14 cellular contexts compared by ENCODE assay signal in genomic region chr12:110307372-110307771, GRCh38. TPM values are rescaled to one million over a fixed set of nuclear protein-coding genes. Genes with fewer than 3 reads are reported as not detected.
DNase-seq lines count a peak whose midpoint lies in the region; TF ChIP-seq lines count a peak whose summit lies in the region.
"Had no signal": no experiment of that assay in that cellular context is flagged by ENCODE, and none has a peak within 500 bp of the region (broad histone marks: within the 10 kb centered on the region; RNA-seq: fewer than 3 reads in every experiment).

No MANE protein-coding gene starts in this region.

- H3K23ac ChIP-seq in trophoblast cell (ENCODE audit: low read length): no peak overlapping the region

- peaks cover 46% of the 10 kb centered on the region for H3K4me1 Mint-ChIP-seq in activated CD4-positive, alpha-beta T cell treated with anti-CD3 and anti-CD28 coated beads, Interleukin-2, amount 10 ng/mL, durations not matched to agents 24 days and 14 days
- peaks cover 24 to 33% (median 32%) of the 10 kb centered on the region in 3 donors for H3K4me1 Mint-ChIP-seq in IgD-negative memory B cell

- peak overlapping the region; percentile 43 for H3K27ac ChIP-seq in mammary epithelial cell (ENCODE audit: insufficient read depth, low read depth, low read length)
- no peak overlapping the region for H3K27ac ChIP-seq in trophoblast cell (ENCODE audit: low read depth, low read length)
- H3K27ac ChIP-seq in brain microvascular endothelial cell: no peak overlapping the region
- H3K27ac ChIP-seq in vagina: no peak overlapping the region
- H3K27ac ChIP-seq: adrenal gland, SJSA1 had no signal

- CTCF ChIA-PET in mammary epithelial cell (lab: Charles Lee; ENCODE audit: low non-redundant PET): no interaction called here

- TF ChIP-seq POLR2A in vagina (IDR thresholded peaks at IDR 0.05): no peak

- peaks cover 3% of the 10 kb centered on the region for H4K20me1 ChIP-seq in mammary epithelial cell (ENCODE audit: insufficient read depth, low read length)

- no peak overlapping the region for H3K14ac ChIP-seq in trophoblast cell (ENCODE audit: low read length)

- H3K9ac ChIP-seq in mammary epithelial cell (ENCODE audit: insufficient read depth, low read length) (no peak overlapping the region), trophoblast cell (ENCODE audit: low read length) (no peak overlapping the region)

- H3K27me3 ChIP-seq in mammary epithelial cell (ENCODE audit: insufficient read depth, low read length) (no peaks in the 10 kb centered on the region), trophoblast cell (ENCODE audit: insufficient read depth, low read length) (no peaks in the 10 kb centered on the region), brain microvascular endothelial cell (replicated peaks) (no peaks in the 10 kb centered on the region), vagina (no peaks in the 10 kb centered on the region)
- H3K27me3 ChIP-seq: adrenal gland, SJSA1 had no signal

- peak overlapping the region; percentile 4 for H3K4ac ChIP-seq in trophoblast cell (ENCODE audit: low read depth, low read length)

- no peak for DNase-seq in activated CD4-positive, alpha-beta T cell treated with anti-CD3 and anti-CD28 coated beads, Interleukin-2, amount 10 ng/mL, durations not matched to agents 24 days and 14 days
- DNase-seq in activated CD4-positive, alpha-beta T cell treated with anti-CD3 and anti-CD28 coated beads for 48 hours: no peak
- DNase-seq in mammary epithelial cell (no peak), trophoblast cell (peak in 1 of 2 donors; percentile 20), brain microvascular endothelial cell (no peak), vagina (ENCODE audit: extremely low spot score in 2 of 2) (no peak), globus pallidus (ENCODE audit: low spot score) (no peak)
- DNase-seq: 8988T; adrenal gland; CD8-positive, alpha-beta T cell; glutamatergic neuron; NCI-H446 had no signal

- H4K8ac ChIP-seq in trophoblast cell (ENCODE audit: low read depth, low read length): no peak overlapping the region

- H3K4me3 ChIP-seq in mammary epithelial cell (replicated peaks in 1 of 3; ENCODE audit: insufficient read depth in 1 of 3, low read depth in 2 of 3, low read length in 3 of 3) (no peak overlapping the region), trophoblast cell (ENCODE audit: low read depth, low read length) (no peak overlapping the region), brain microvascular endothelial cell (ENCODE audit: low read depth, low read length) (no peak overlapping the region), vagina (no peak overlapping the region)
- H3K4me3 ChIP-seq: adrenal gland, SJSA1 had no signal

- H3K9me3 Mint-ChIP-seq in activated CD4-positive, alpha-beta T cell treated with anti-CD3 and anti-CD28 coated beads, Interleukin-2, amount 10 ng/mL, durations not matched to agents 24 days and 14 days: no peaks in the 10 kb centered on the region
- no peaks in the 10 kb centered on the region for H3K9me3 Mint-ChIP-seq in IgD-negative memory B cell
- H3K9me3 Mint-ChIP-seq: CD8-positive, alpha-beta T cell had no signal

- H3K27me3 Mint-ChIP-seq in activated CD4-positive, alpha-beta T cell treated with anti-CD3 and anti-CD28 coated beads, Interleukin-2, amount 10 ng/mL, durations not matched to agents 24 days and 14 days: no peaks in the 10 kb centered on the region
- no peaks in the 10 kb centered on the region for H3K27me3 Mint-ChIP-seq in IgD-negative memory B cell

- no peak overlapping the region for H2BK120ac ChIP-seq in trophoblast cell (ENCODE audit: insufficient read depth, low read length, poor library complexity)

- no peaks in the 10 kb centered on the region for H3K9me3 ChIP-seq in mammary epithelial cell (replicated peaks; ENCODE audit: insufficient read depth, low read length)
- no peaks in the 10 kb centered on the region for H3K9me3 ChIP-seq in trophoblast cell (ENCODE audit: insufficient read depth, low read depth, low read length)
- H3K9me3 ChIP-seq in vagina: no peaks in the 10 kb centered on the region
- H3K9me3 ChIP-seq: adrenal gland, SJSA1 had no signal

- in situ Hi-C loops in mammary epithelial cell (cut with MboI; ENCODE audit: low sequenced_read_pairs in 2 of 2): no loop called here
- in situ Hi-C loops in brain microvascular endothelial cell (cut with HindIII; ENCODE audit: low pct_ligation_motif_present, low sequenced_read_pairs): no loop called here

- dilution Hi-C loops in mammary epithelial cell (cut with HindIII; ENCODE audit: low sequenced_read_pairs): no loop called here

- H3K79me2 ChIP-seq in mammary epithelial cell (ENCODE audit: insufficient read depth, low read length) (peaks cover 96% of the 10 kb centered on the region), trophoblast cell (ENCODE audit: control insufficient read depth, insufficient read depth, low read length, poor library complexity) (peaks cover 3% of the 10 kb centered on the region)

- H4K91ac ChIP-seq in trophoblast cell (ENCODE audit: low read depth, low read length): no peak overlapping the region

- WGBS in mammary epithelial cell (ENCODE audit: low coverage, missing lambda C conversion rate): 78% methylated on average over 3 of the region's 3 CpGs
- WGBS in trophoblast cell (ENCODE audit: extremely low coverage, insufficient coverage, insufficient read length): no CpG with 5 or more reads among the region's 3 CpGs

- H3K27ac Mint-ChIP-seq in activated CD4-positive, alpha-beta T cell treated with anti-CD3 and anti-CD28 coated beads, Interleukin-2, amount 10 ng/mL, durations not matched to agents 24 days and 14 days: peak overlapping the region; percentile 77
- peak overlapping the region; percentile 12 to 71 (median 31) for H3K27ac Mint-ChIP-seq in IgD-negative memory B cell

- no peaks in the 10 kb centered on the region for H3K79me1 ChIP-seq in trophoblast cell (ENCODE audit: low read length)

- H3K4me2 ChIP-seq in mammary epithelial cell (ENCODE audit: insufficient read depth, low read depth, low read length) (peak overlapping the region; percentile 10), trophoblast cell (ENCODE audit: low read length) (no peak overlapping the region)

- no peak for TF ChIP-seq CTCF in mammary epithelial cell (conservative IDR thresholded peaks at IDR 0.05 in 1 of 2, IDR thresholded peaks at IDR 0.05 in 1 of 2; ENCODE audit: extremely low read depth in 1 of 2, insufficient read depth in 1 of 2, low read depth in 1 of 2, low read length in 2 of 2)
- TF ChIP-seq CTCF in brain microvascular endothelial cell (IDR thresholded peaks at IDR 0.05; ENCODE audit: low read depth, low read length, missing control alignments): no peak
- TF ChIP-seq CTCF in vagina (IDR thresholded peaks at IDR 0.05): no peak

- peaks cover 39% of the 10 kb centered on the region for H3K36me3 Mint-ChIP-seq in activated CD4-positive, alpha-beta T cell treated with anti-CD3 and anti-CD28 coated beads, Interleukin-2, amount 10 ng/mL, durations not matched to agents 24 days and 14 days (ENCODE audit: low read depth)
- H3K36me3 Mint-ChIP-seq in IgD-negative memory B cell: peaks cover 7% of the 10 kb centered on the region

- H2AK5ac ChIP-seq in trophoblast cell (ENCODE audit: low read length): no peak overlapping the region

- no peak overlapping the region for H3K4me3 Mint-ChIP-seq in activated CD4-positive, alpha-beta T cell treated with anti-CD3 and anti-CD28 coated beads, Interleukin-2, amount 10 ng/mL, durations not matched to agents 24 days and 14 days
- H3K4me3 Mint-ChIP-seq in IgD-negative memory B cell: peak overlapping the region in 2 of 4 donors; percentile 2 to 66
- H3K4me3 Mint-ChIP-seq: CD8-positive, alpha-beta T cell had no signal

- no peak overlapping the region for H4K12ac ChIP-seq in trophoblast cell (ENCODE audit: low read depth, low read length)

- H3K36me3 ChIP-seq in mammary epithelial cell (ENCODE audit: insufficient read depth, low read length) (peaks cover 18% of the 10 kb centered on the region), trophoblast cell (ENCODE audit: control insufficient read depth in 1 of 2, insufficient read depth in 2 of 2, low read length in 2 of 2) (peaks cover 16 to 21% of the 10 kb centered on the region in 2 experiments), brain microvascular endothelial cell (replicated peaks) (peaks cover 33% of the 10 kb centered on the region), vagina (no peaks in the 10 kb centered on the region)

- no peak overlapping the region for H3K18ac ChIP-seq in trophoblast cell (ENCODE audit: low read length)

- H3K4me1 ChIP-seq in mammary epithelial cell (ENCODE audit: insufficient read depth, low read length) (peaks cover 55% of the 10 kb centered on the region), trophoblast cell (ENCODE audit: control insufficient read depth in 1 of 2, insufficient read depth in 2 of 2, low read length in 2 of 2) (peaks cover 0 to 3% of the 10 kb centered on the region in 2 experiments), vagina (peaks cover 53% of the 10 kb centered on the region)

- H2AFZ ChIP-seq in mammary epithelial cell (ENCODE audit: low read depth, low read length) (no peak overlapping the region), trophoblast cell (ENCODE audit: insufficient read depth, low read length, poor library complexity) (no peak overlapping the region)

- H2BK12ac ChIP-seq in trophoblast cell (ENCODE audit: low read length): no peak overlapping the region

- no TSS peak for BruUV-seq in mammary epithelial cell (replicated peaks; lab: Mats Ljungman, UMichigan)

- intact Hi-C loops in activated CD4-positive, alpha-beta T cell treated with anti-CD3 and anti-CD28 coated beads, Interleukin-2, amount 10 ng/mL, durations not matched to agents 24 days and 14 days (cut with micrococcal nuclease): no loop called here
- intact Hi-C loops in mammary epithelial cell (cut with micrococcal nuclease) (no loop called here), vagina (cut with DNase I) (no loop called here)

- H2BK5ac ChIP-seq in trophoblast cell (ENCODE audit: low read depth, low read length, poor library complexity): no peak overlapping the region

RNA-seq across cellular contexts. Expression of gene ATP2A2, which starts 26.3 kb away (rescaled TPM):
- total RNA-seq in activated CD4-positive, alpha-beta T cell treated with anti-CD3 and anti-CD28 coated beads, Interleukin-2, amount 10 ng/mL, durations not matched to agents 24 days and 14 days: 219 and 222 TPM in 2 replicates
- 3.5 TPM for polyA plus RNA-seq in IgD-negative memory B cell
- total RNA-seq in mammary epithelial cell: 100 to 1,000 TPM; 311 to 337 TPM
- polyA plus RNA-seq in mammary epithelial cell: 156 TPM
- polyA minus RNA-seq in mammary epithelial cell: 444 TPM
- polyA plus RNA-seq in trophoblast cell (2013): 110 and 113 TPM in 2 replicates
- 127 TPM for total RNA-seq in vagina
